Comparison of ENCODE assay signal across 19 cellular contexts in the genomic region with DNA sequence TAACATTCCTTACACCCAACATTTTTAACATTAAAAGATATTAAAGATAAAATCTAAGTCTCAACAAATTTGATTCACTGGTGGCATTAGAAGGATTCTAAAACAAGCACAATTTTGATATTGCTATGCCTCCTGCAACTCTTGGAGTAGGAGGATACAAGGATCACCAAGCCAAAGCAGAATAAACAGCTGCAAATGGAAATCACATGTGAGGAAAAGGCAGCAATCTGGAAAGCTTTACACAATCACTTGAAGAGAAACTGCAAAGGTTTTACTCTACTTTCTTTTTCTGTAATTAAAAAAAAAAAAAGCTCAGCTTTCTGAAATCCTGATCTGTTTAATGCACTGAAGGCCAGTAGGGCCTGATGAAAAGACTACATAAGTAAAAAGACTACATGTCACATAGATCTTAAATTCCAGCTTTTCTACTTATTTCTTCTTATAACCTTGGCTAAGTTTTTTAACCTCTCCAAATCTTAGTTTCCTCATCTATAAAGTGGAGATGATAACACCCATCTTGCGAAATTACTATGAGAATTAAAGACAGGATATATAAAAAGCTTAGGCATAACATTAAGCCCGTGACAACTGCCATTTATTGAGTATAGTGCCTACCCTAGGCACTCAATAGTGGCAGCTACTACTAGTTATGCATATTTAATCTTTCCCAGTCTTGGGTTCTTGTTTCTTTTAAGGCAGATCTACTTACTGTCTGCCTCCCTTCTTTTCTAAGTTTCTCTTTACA.
A peak's percentile ranks its signal among the peaks of the same experiment; 100 is the strongest.
DNase-seq lines count a peak whose midpoint lies in the region; ATAC-seq, FAIRE-seq and TF ChIP-seq lines count a peak whose summit lies in the region.
"Had no signal": no experiment of that assay in that cellular context is flagged by ENCODE, and none has a peak within 500 bp of the region (broad histone marks: within the 10 kb centered on the region; RNA-seq: fewer than 3 reads in every experiment).

No MANE protein-coding gene starts in this region.

- ATAC-seq in HG02970 (IDR thresholded peaks at IDR 0.05; ENCODE audit: low FRiP score, unreplicated experiment), result no peak
- ATAC-seq in HG03520 (IDR thresholded peaks at IDR 0.05; ENCODE audit: unreplicated experiment), result no peak
- ATAC-seq in GM21367 (IDR thresholded peaks at IDR 0.05; ENCODE audit: unreplicated experiment), result no peak
- ATAC-seq: activated naive CD8-positive, alpha-beta T cell treated with anti-CD3 and anti-CD28 coated beads, Interleukin-2, amount 50 U/mL, for 24 hours; effector memory CD8-positive, alpha-beta T cell; gastroesophageal sphincter had no signal

- H3K4me3 ChIP-seq in BJ (ENCODE audit: low read depth, low read length), result no peak overlapping the region
- H3K4me3 ChIP-seq in dorsolateral prefrontal cortex, result no peak overlapping the region
- H3K4me3 ChIP-seq: gastroesophageal sphincter, ovary, skin epidermis had no signal

- FAIRE-seq in GM18507 (lab: Jason Lieb, UNC), result peak; percentile 58
- FAIRE-seq: bronchial epithelial cell had no signal

- no peaks in the 10 kb centered on the region for H3K27me3 ChIP-seq in BJ (ENCODE audit: control insufficient read depth, insufficient read depth, low read length)
- no peaks in the 10 kb centered on the region for H3K27me3 ChIP-seq in dorsolateral prefrontal cortex
- H3K27me3 ChIP-seq: gastroesophageal sphincter, ovary had no signal

- peak overlapping the region in 31 of 59 donors; percentile 2 to 58 (median 26) for H3K27ac ChIP-seq in dorsolateral prefrontal cortex
- H3K27ac ChIP-seq: gastroesophageal sphincter, ovary had no signal

- TF ChIP-seq CTCF in BJ (IDR thresholded peaks at IDR 0.05; ENCODE audit: insufficient read depth, low read depth, low read length) (no peak), dorsolateral prefrontal cortex (IDR thresholded peaks at IDR 0.05 in 54 of 56, conservative IDR thresholded peaks at IDR 0.05 in 2 of 56; ENCODE audit: low read depth in 1 of 56, partially characterized antibody in 56 of 56) (no peak)

- CTCF ChIA-PET in BJ (lab: Yijun Ruan, JAX), result interaction anchor here (1.2 kb wide), 1 partner anchor 12 kb away, joined by 5 read pairs; no protein-coding TSS in a partner anchor

- intact Hi-C loops in dorsolateral prefrontal cortex (cut with DNase I), result no loop called here

- POLR2A ChIA-PET in BJ (lab: Charles Lee), result no interaction called here

- DNase-seq in BJ (ENCODE audit: low read depth), result peak; percentile 29
- no peak for DNase-seq in GM18507 (ENCODE audit: extremely low spot score, insufficient read length, low read depth)
- no peak for DNase-seq in dorsolateral prefrontal cortex
- DNase-seq in myocyte (ENCODE audit: low read depth), result peak; percentile 49
- DNase-seq: activated B cell treated with CpG ODN at 0.5 μM for 24 hours; activated naive CD8-positive, alpha-beta T cell treated with anti-CD3 and anti-CD28 coated beads, Interleukin-2, amount 50 U/mL, for 24 hours; DMS53; effector memory CD8-positive, alpha-beta T cell; H7; naive B cell; NCI-H146; NCI-H345; ovary had no signal

- H3K36me3 ChIP-seq in BJ (ENCODE audit: control insufficient read depth, insufficient read depth, low read length), result no peaks in the 10 kb centered on the region
- H3K36me3 ChIP-seq: ovary had no signal

Comparison
In these comparisons a context has a peak if more than half of its experiments do, and no peak if none do; other contexts are left out.
1. DNase-seq: peak in BJ (single experiment) and myocyte (single experiment); none in GM18507 (single experiment) and dorsolateral prefrontal cortex (0 of 10).